In the genomic region with DNA sequence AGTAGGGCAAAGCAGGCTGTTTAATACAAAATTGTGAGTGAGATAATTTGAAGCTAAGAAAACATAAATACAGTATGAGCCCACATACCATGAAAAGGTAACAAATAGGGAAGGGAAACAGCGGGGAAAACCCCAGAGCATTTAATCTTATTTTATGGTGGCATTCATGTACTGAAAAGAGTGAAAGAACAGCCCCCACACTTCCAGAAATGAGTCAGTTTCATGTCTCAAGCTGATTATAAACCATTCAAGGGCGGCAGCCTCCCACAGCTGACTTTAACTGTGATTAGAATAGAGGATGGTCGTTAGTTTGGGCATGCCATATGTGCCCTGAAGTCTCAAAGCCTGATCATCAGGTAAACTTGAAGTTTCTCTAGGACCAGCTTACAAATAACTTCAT, we compare ENCODE assay signal across 13 cellular contexts.
DNase-seq lines count a peak whose midpoint lies in the region; ATAC-seq, FAIRE-seq and TF ChIP-seq lines count a peak whose summit lies in the region.
"Had no signal": no experiment of that assay in that cellular context is flagged by ENCODE, and none has a peak within 500 bp of the region (broad histone marks: within the 10 kb centered on the region; RNA-seq: fewer than 3 reads in every experiment).

No MANE protein-coding gene starts in this region.

- 0 out of 2 replicates have a peak overlapping the region, but pooled peaks have one; percentile 45 for H2AFZ ChIP-seq in H1 (ENCODE audit: low read length)

- no peak overlapping the region for H3K27ac ChIP-seq in H1 (ENCODE audit: low read depth, low read length)

- H3K36me3 ChIP-seq in H1 (ENCODE audit: control insufficient read depth in 2 of 4, insufficient read depth in 4 of 4, low read length in 3 of 4) (no peaks in the 10 kb centered on the region), Caco-2 (ENCODE audit: control insufficient read depth, insufficient read depth, low read length) (no peaks in the 10 kb centered on the region)

- TF ChIP-seq EP300 in H1 (IDR thresholded peaks at IDR 0.05; ENCODE audit: borderline replicate concordance in 1 of 2, low read depth in 2 of 2, low read length in 2 of 2): no peak

- no peak for DNase-seq in H1 (ENCODE audit: low read depth in 1 of 2, low spot score in 2 of 2)
- no peak for DNase-seq in AML-193 (lab: John Stamatoyannopoulos, UW)
- no peak for DNase-seq in central memory CD4-positive, alpha-beta T cell
- no peak for DNase-seq in COLO829 (ENCODE audit: low spot score)
- no peak for DNase-seq in Caco-2
- DNase-seq: H7, NCI-H146 had no signal

- intact Hi-C loops in Caco-2 (cut with micrococcal nuclease; ENCODE audit: unreplicated experiment): no loop called here

- no peaks in the 10 kb centered on the region for H3K9me3 ChIP-seq in H1 (ENCODE audit: insufficient read depth in 2 of 2, low read depth in 1 of 2, low read length in 1 of 2)
- H3K9me3 ChIP-seq in Caco-2: no peaks in the 10 kb centered on the region

- H3K4me3 ChIP-seq in H1 (ENCODE audit: extremely low read depth in 1 of 4, insufficient read depth in 2 of 4, low read depth in 3 of 4, low read length in 4 of 4): no peak overlapping the region
- no peak overlapping the region for H3K4me3 ChIP-seq in Caco-2 (ENCODE audit: low read depth, low read length)

- H3K4me1 ChIP-seq in H1 (replicated peaks in 1 of 4; ENCODE audit: control insufficient read depth in 3 of 4, insufficient read depth in 4 of 4, low read length in 3 of 4): no peaks in the 10 kb centered on the region
- H3K4me1 ChIP-seq in Caco-2: no peaks in the 10 kb centered on the region

- no peaks in the 10 kb centered on the region for H3K4me1 Mint-ChIP-seq in Caco-2 (ENCODE audit: low read depth, unreplicated experiment)
- H3K4me1 Mint-ChIP-seq: memory B cell; stimulated activated effector memory CD8-positive, alpha-beta T cell treated with anti-CD3 and anti-CD28 coated beads, Interleukin-12 subunit alpha, Interleukin-12 subunit beta, amount 100 ng/mL, for 72 hours had no signal

- no peak overlapping the region for H2AK5ac ChIP-seq in H1 (ENCODE audit: low read depth, low read length)

- H3K23ac ChIP-seq in H1 (ENCODE audit: insufficient read length): no peak overlapping the region

- H4K5ac ChIP-seq in H1 (ENCODE audit: insufficient read length, low read depth, low read length): no peak overlapping the region

- H3K9me3 Mint-ChIP-seq in Caco-2 (ENCODE audit: unreplicated experiment): no peaks in the 10 kb centered on the region
- H3K9me3 Mint-ChIP-seq: brain had no signal

- no peaks in the 10 kb centered on the region for H3K23me2 ChIP-seq in H1 (ENCODE audit: low read depth, low read length)

- H2BK20ac ChIP-seq in H1 (ENCODE audit: low read length): no peak overlapping the region

- H3K14ac ChIP-seq in H1 (ENCODE audit: insufficient read length): no peak overlapping the region

- no peak overlapping the region for H3K18ac ChIP-seq in H1 (ENCODE audit: extremely low read depth, low read length)

- no peak overlapping the region for H2BK120ac ChIP-seq in H1 (replicated peaks; ENCODE audit: low read depth, low read length)

- H3K27me3 ChIP-seq in H1 (replicated peaks in 1 of 4; ENCODE audit: control insufficient read depth in 3 of 4, extremely low read depth in 1 of 4, insufficient read depth in 3 of 4, low read length in 3 of 4) (no peaks in the 10 kb centered on the region), Caco-2 (replicated peaks; ENCODE audit: control insufficient read depth, insufficient read depth, low read length) (no peaks in the 10 kb centered on the region)

- no peak for FAIRE-seq in H1 (lab: Jason Lieb, UNC)

- no peak for TF ChIP-seq POLR2A in H1 (IDR thresholded peaks at IDR 0.05; ENCODE audit: control extremely low read depth in 1 of 2, low read depth in 2 of 2, low read length in 2 of 2)

- no peaks in the 10 kb centered on the region for H3K79me1 ChIP-seq in H1 (ENCODE audit: low read depth, low read length)

- no peak overlapping the region for H4K8ac ChIP-seq in H1 (ENCODE audit: extremely low read depth, insufficient read depth, low read length)

- H2BK15ac ChIP-seq in H1 (ENCODE audit: low read length): no peak overlapping the region

- no peaks in the 10 kb centered on the region for H3K36me3 Mint-ChIP-seq in Caco-2 (ENCODE audit: insufficient read depth, unreplicated experiment)
- H3K36me3 Mint-ChIP-seq: brain; memory B cell; stimulated activated effector memory CD8-positive, alpha-beta T cell treated with anti-CD3 and anti-CD28 coated beads, Interleukin-12 subunit alpha, Interleukin-12 subunit beta, amount 100 ng/mL, for 72 hours had no signal

- H3K4ac ChIP-seq in H1 (replicated peaks; ENCODE audit: insufficient read length, low read depth, low read length): no peak overlapping the region

- TF ChIP-seq RAD21 in H1 (IDR thresholded peaks at IDR 0.05 in 1 of 2, conservative IDR thresholded peaks at IDR 0.05 in 1 of 2; ENCODE audit: low read depth in 2 of 2, low read length in 2 of 2): no peak

- no peak overlapping the region for H3K9ac ChIP-seq in H1 (replicated peaks in 1 of 4; ENCODE audit: extremely low read depth in 1 of 4, low read depth in 3 of 4, low read length in 3 of 4)

- no peak overlapping the region for H3K4me3 Mint-ChIP-seq in Caco-2 (ENCODE audit: unreplicated experiment)
- H3K4me3 Mint-ChIP-seq: brain; memory B cell; stimulated activated effector memory CD8-positive, alpha-beta T cell treated with anti-CD3 and anti-CD28 coated beads, Interleukin-12 subunit alpha, Interleukin-12 subunit beta, amount 100 ng/mL, for 72 hours had no signal

- CTCF ChIA-PET in H1 (lab: Charles Lee; ENCODE audit: partially characterized antibody) (interaction anchor here (1.3 kb wide), 1 partner anchor 11 kb away, joined by 3 read pairs; no protein-coding TSS in a partner anchor), Caco-2 (lab: Charles Lee) (no interaction called here)

- H3K4me2 ChIP-seq in H1 (ENCODE audit: insufficient read depth in 1 of 2, low read depth in 2 of 2, low read length in 2 of 2): no peak overlapping the region

- no peak overlapping the region for H2BK12ac ChIP-seq in H1 (ENCODE audit: low read depth, low read length)

- H2BK5ac ChIP-seq in H1 (ENCODE audit: low read depth, low read length): no peak overlapping the region

- no peak overlapping the region for H3K56ac ChIP-seq in H1 (replicated peaks; ENCODE audit: insufficient read length, low read depth, low read length)

- no peak overlapping the region for H4K91ac ChIP-seq in H1 (replicated peaks; ENCODE audit: insufficient read length, low read length)

- ATAC-seq in GM18858 (IDR thresholded peaks at IDR 0.05; ENCODE audit: unreplicated experiment) (peak; percentile 97), GM21526 (IDR thresholded peaks at IDR 0.05; ENCODE audit: low FRiP score, unreplicated experiment) (peak; percentile 98), HG03108 (IDR thresholded peaks at IDR 0.05; ENCODE audit: unreplicated experiment) (peak; percentile 96)
- ATAC-seq: stimulated activated effector memory CD8-positive, alpha-beta T cell treated with anti-CD3 and anti-CD28 coated beads, Interleukin-12 subunit alpha, Interleukin-12 subunit beta, amount 100 ng/mL, for 72 hours had no signal

- no peaks in the 10 kb centered on the region for H4K20me1 ChIP-seq in H1 (replicated peaks in 1 of 2; ENCODE audit: control insufficient read depth in 1 of 2, insufficient read depth in 2 of 2, low read length in 2 of 2)

- no TSS peak for BruUV-seq in Caco-2 (replicated peaks; lab: Mats Ljungman, UMichigan)

- H3K27ac Mint-ChIP-seq in Caco-2 (ENCODE audit: unreplicated experiment): no peak overlapping the region
- H3K27ac Mint-ChIP-seq: brain; memory B cell; stimulated activated effector memory CD8-positive, alpha-beta T cell treated with anti-CD3 and anti-CD28 coated beads, Interleukin-12 subunit alpha, Interleukin-12 subunit beta, amount 100 ng/mL, for 72 hours had no signal

- 89% methylated on average over 3 of the region's 3 CpGs; no CpG with 5 or more reads in 1 of the 2 experiments for WGBS in H1 (ENCODE audit: extremely low coverage in 1 of 2, insufficient coverage in 1 of 2, insufficient read length in 1 of 2, insufficient replicate concordance in 2 of 2, low coverage in 1 of 2, low lambda C conversion rate in 2 of 2, missing lambda C conversion rate in 1 of 2), 2 experiments

- H3K79me2 ChIP-seq in H1 (ENCODE audit: control insufficient read depth in 1 of 2, insufficient read depth in 2 of 2, low read length in 2 of 2): no peaks in the 10 kb centered on the region

- no peak for TF ChIP-seq CTCF in H1 (IDR thresholded peaks at IDR 0.05; ENCODE audit: control extremely low read depth in 1 of 3, insufficient read depth in 1 of 3, low read depth in 1 of 3, low read length in 3 of 3)
- no peak for TF ChIP-seq CTCF in Caco-2 (IDR thresholded peaks at IDR 0.05; ENCODE audit: insufficient read depth in 1 of 2, low read depth in 1 of 2, low read length in 1 of 2, severe bottlenecking in 1 of 2, unreplicated experiment in 1 of 2)

- POLR2A ChIA-PET in H1 (lab: Charles Lee; ENCODE audit: partially characterized antibody): interaction anchor here (1.2 kb wide), 1 partner anchor 9 kb away, joined by 3 read pairs; no protein-coding TSS in a partner anchor
- POLR2A ChIA-PET in Caco-2 (lab: Charles Lee): no interaction called here

- H3K27me3 Mint-ChIP-seq in Caco-2 (ENCODE audit: insufficient read depth, unreplicated experiment): no peaks in the 10 kb centered on the region
- H3K27me3 Mint-ChIP-seq: memory B cell had no signal

TF ChIP-seq in H1, 55 proteins besides CTCF, POLR2A, EP300 and RAD21:
- no peak for TF ChIP-seq PHF8 (conservative IDR thresholded peaks at IDR 0.05; ENCODE audit: low read depth, low read length)
- no peak for TF ChIP-seq POU5F1 (IDR thresholded peaks at IDR 0.05; ENCODE audit: low read depth, low read length)
